Comparison of ENCODE assay signal across 9 cellular contexts in genomic region chr2:202782930-202783558, GRCh38.
"Had no signal": no experiment of that assay in that cellular context is flagged by ENCODE, and none has a peak within 500 bp of the region (broad histone marks: within the 10 kb centered on the region; RNA-seq: fewer than 3 reads in every experiment).

No MANE protein-coding gene starts in this region.

- H3K27me3 ChIP-seq: ascending aorta, cardiac muscle cell, esophagus muscularis mucosa had no signal

- DNase-seq: activated CD4-positive, alpha-beta T cell treated with anti-CD3 and anti-CD28 coated beads, Interleukin-2, amount 50 U/mL, for 1 hour; activated CD4-positive, CD25-positive, alpha-beta regulatory T cell; kidney; T-helper 2 cell had no signal

- H3K4me1 ChIP-seq: ascending aorta, esophagus muscularis mucosa had no signal

- H3K9me3 ChIP-seq: ascending aorta, esophagus muscularis mucosa had no signal

- H3K4me3 ChIP-seq: ascending aorta, cardiac muscle cell, esophagus muscularis mucosa, lung had no signal

- H3K27ac ChIP-seq: ascending aorta, cardiac muscle cell had no signal

- H3K27me3 Mint-ChIP-seq: activated naive CD8-positive, alpha-beta T cell had no signal

- H3K4me3 Mint-ChIP-seq: activated naive CD8-positive, alpha-beta T cell had no signal
